Comparison of ENCODE assay signal across 17 cellular contexts in genomic region chr11:1104411-1105182, GRCh38. TPM values are rescaled to one million over a fixed set of nuclear protein-coding genes. Genes with fewer than 3 reads are reported as not detected.
"Had no signal": no experiment of that assay in that cellular context is flagged by ENCODE, and none has a peak within 500 bp of the region (broad histone marks: within the 10 kb centered on the region; RNA-seq: fewer than 3 reads in every experiment).

No MANE protein-coding gene starts in this region.

- H3K27ac Mint-ChIP-seq: dendritic cell treated with granulocyte-macrophage colony-stimulating factor and Interleukin-4, amounts not matched to agents 40 ng/mL and 50 ng/mL, for 4 days; effector memory CD8-positive, alpha-beta T cell; naive B cell had no signal

- H3K27me3 Mint-ChIP-seq: dendritic cell treated with granulocyte-macrophage colony-stimulating factor and Interleukin-4, amounts not matched to agents 40 ng/mL and 50 ng/mL, for 4 days had no signal

- DNase-seq: effector memory CD8-positive, alpha-beta T cell; gastrocnemius medialis; hypothalamus; mesenchymal stem cell; midbrain; naive B cell; small intestine; stimulated activated CD4-positive, alpha-beta T cell treated with anti-CD3 and anti-CD28 coated beads, Interleukin-2, amount 100 ng/mL, for 48 hours; stimulated activated naive CD4-positive, alpha-beta T cell treated with Interleukin-2 at 50 U/mL for 16 hours; trophoblast cell had no signal

- H3K36me3 Mint-ChIP-seq: naive B cell had no signal

- H3K4me3 Mint-ChIP-seq: dendritic cell treated with granulocyte-macrophage colony-stimulating factor and Interleukin-4, amounts not matched to agents 40 ng/mL and 50 ng/mL, for 4 days; effector memory CD8-positive, alpha-beta T cell; naive B cell had no signal

- H3K9me3 Mint-ChIP-seq: effector memory CD8-positive, alpha-beta T cell had no signal

- ATAC-seq: effector memory CD8-positive, alpha-beta T cell; heart right ventricle; left lung had no signal

RNA-seq across cellular contexts. Expression of gene MUC2, which starts 29.9 kb away (rescaled TPM):
- total RNA-seq: fibroblast of villous mesenchyme, left lung, osteocyte, right atrium auricular region, urinary bladder had no signal

RNA-seq across cellular contexts. Expression of gene MUC5AC, which starts 53.2 kb away (rescaled TPM):
- total RNA-seq: fibroblast of villous mesenchyme, gastrocnemius medialis, heart right ventricle, osteocyte, right atrium auricular region, urinary bladder had no signal
